In the genomic region with DNA sequence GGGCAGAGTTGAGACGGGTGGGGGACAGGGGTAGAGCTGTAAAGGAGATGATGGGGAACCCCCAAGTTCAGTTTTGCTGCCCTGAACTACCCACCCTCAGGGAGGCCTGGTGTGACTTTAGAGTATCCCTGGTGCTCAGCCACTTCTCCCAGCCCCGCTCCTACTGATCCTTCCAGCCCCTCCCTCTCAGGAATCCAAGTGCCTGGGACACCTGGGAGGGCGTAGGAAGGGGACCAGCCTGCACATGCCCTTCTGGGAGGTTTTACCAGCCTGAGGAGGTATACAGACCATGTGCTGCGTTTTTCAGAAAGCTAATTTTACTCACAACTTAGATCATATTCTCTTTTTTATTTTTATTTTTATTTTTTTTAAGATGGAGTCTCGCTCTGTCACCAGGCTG, we compare ENCODE assay signal across 19 cellular contexts. TPM values are rescaled to one million over a fixed set of nuclear protein-coding genes. Genes with fewer than 3 reads are reported as not detected.
"Had no signal": no experiment of that assay in that cellular context is flagged by ENCODE, and none has a peak within 500 bp of the region (broad histone marks: within the 10 kb centered on the region; RNA-seq: fewer than 3 reads in every experiment).

No MANE protein-coding gene starts in this region.

- H3K9me3 ChIP-seq: neutrophil, upper lobe of right lung had no signal

- H3K27ac Mint-ChIP-seq: activated CD4-positive, alpha-beta T cell treated with anti-CD3 and anti-CD28 coated beads, Interleukin-2, amount 10 ng/mL, durations not matched to agents 24 days and 14 days; activated naive CD8-positive, alpha-beta T cell treated with anti-CD3 and anti-CD28 coated beads, Interleukin-2, amount 10 ng/mL, durations not matched to agents 7 days and 5 days had no signal

- H3K36me3 Mint-ChIP-seq: activated naive CD8-positive, alpha-beta T cell treated with anti-CD3 and anti-CD28 coated beads, Interleukin-2, amount 10 ng/mL, durations not matched to agents 7 days and 5 days had no signal

- H3K27me3 ChIP-seq: upper lobe of right lung had no signal

- ATAC-seq: left colon, right cardiac atrium, upper lobe of right lung had no signal

- H3K9me3 Mint-ChIP-seq: activated CD4-positive, alpha-beta T cell treated with anti-CD3 and anti-CD28 coated beads, Interleukin-2, amount 10 ng/mL, durations not matched to agents 24 days and 14 days; activated naive CD8-positive, alpha-beta T cell treated with anti-CD3 and anti-CD28 coated beads, Interleukin-2, amount 10 ng/mL, durations not matched to agents 7 days and 5 days had no signal

- H3K27ac ChIP-seq: brain microvascular endothelial cell, upper lobe of right lung had no signal

- H3K4me1 ChIP-seq: upper lobe of right lung had no signal

- H3K4me3 ChIP-seq: lung, smooth muscle cell, upper lobe of right lung had no signal

- H3K36me3 ChIP-seq: brain microvascular endothelial cell, upper lobe of right lung had no signal

- H3K4me3 Mint-ChIP-seq: activated CD4-positive, alpha-beta T cell treated with anti-CD3 and anti-CD28 coated beads, Interleukin-2, amount 10 ng/mL, durations not matched to agents 24 days and 14 days; activated naive CD8-positive, alpha-beta T cell treated with anti-CD3 and anti-CD28 coated beads, Interleukin-2, amount 10 ng/mL, durations not matched to agents 7 days and 5 days had no signal

- DNase-seq: activated CD4-positive, alpha-beta T cell treated with anti-CD3 and anti-CD28 coated beads, Interleukin-2, amount 10 ng/mL, durations not matched to agents 24 days and 14 days; activated CD4-positive, CD25-positive, alpha-beta regulatory T cell; activated CD8-positive, alpha-beta memory T cell treated with anti-CD3 and anti-CD28 coated beads, Interleukin-2, amount 50 U/mL, for 48 hours; activated naive CD8-positive, alpha-beta T cell treated with anti-CD3 and anti-CD28 coated beads, Interleukin-2, amount 10 ng/mL, durations not matched to agents 7 days and 5 days; brain microvascular endothelial cell; cerebellar nuclear complex; effector CD8-positive, alpha-beta T cell; left colon; stimulated activated CD4-positive, alpha-beta T cell treated with anti-CD3 and anti-CD28 coated beads, Interleukin-4, amount 100 ng/mL, for 4 hours; stimulated activated CD8-positive, alpha-beta memory T cell treated with anti-CD3 and anti-CD28 coated beads, Interleukin-4, amount 100 ng/mL, for 48 hours; stimulated activated naive CD4-positive, alpha-beta T cell treated with Interleukin-2 at 50 U/mL for 16 hours; substantia nigra had no signal

RNA-seq across cellular contexts. Expression of a gene that starts 4.1 kb away (rescaled TPM):
- total RNA-seq: activated CD4-positive, alpha-beta T cell treated with anti-CD3 and anti-CD28 coated beads, Interleukin-2, amount 10 ng/mL, durations not matched to agents 24 days and 14 days; T-helper 2 cell treated with Interferon-gamma antibody and Interleukin-4, amounts not matched to agents 100 ng/mL and 5 ng/mL, for 36 hours had no signal

RNA-seq across cellular contexts. Expression of a gene that starts 41.7 kb away (rescaled TPM):
- total RNA-seq: activated CD4-positive, alpha-beta T cell treated with anti-CD3 and anti-CD28 coated beads, Interleukin-2, amount 10 ng/mL, durations not matched to agents 24 days and 14 days; endothelial cell of umbilical vein; T-helper 2 cell treated with Interferon-gamma antibody and Interleukin-4, amounts not matched to agents 100 ng/mL and 5 ng/mL, for 36 hours had no signal
- polyA plus RNA-seq: endothelial cell of umbilical vein had no signal

RNA-seq across cellular contexts. Expression of a gene that starts 44.0 kb away (rescaled TPM):
- total RNA-seq: activated CD4-positive, alpha-beta T cell treated with anti-CD3 and anti-CD28 coated beads, Interleukin-2, amount 10 ng/mL, durations not matched to agents 24 days and 14 days had no signal
